In genomic region chr10:90947025-90947960, GRCh38 we compare ENCODE assay signal across 11 cellular contexts. TPM values are rescaled to one million over a fixed set of nuclear protein-coding genes. Genes with fewer than 3 reads are reported as not detected.
DNase-seq lines count a peak whose midpoint lies in the region; ATAC-seq lines count a peak whose summit lies in the region.
"Had no signal": no experiment of that assay in that cellular context is flagged by ENCODE, and none has a peak within 500 bp of the region (broad histone marks: within the 10 kb centered on the region; RNA-seq: fewer than 3 reads in every experiment).

No MANE protein-coding gene starts in this region.

- H3K9me3 Mint-ChIP-seq in stimulated activated naive CD8-positive, alpha-beta T cell treated with anti-CD3 and anti-CD28 coated beads, Interleukin-15, amount 100 ng/mL, for 72 hours = peaks cover 3 to 4% of the 10 kb centered on the region in 2 donors
- no peaks in the 10 kb centered on the region for H3K9me3 Mint-ChIP-seq in activated T-helper 17 cell treated with anti-CD3 and anti-CD28 coated beads, Interleukin-2, amount 50 U/mL, for 72 hours
- H3K9me3 Mint-ChIP-seq: effector memory CD8-positive, alpha-beta T cell had no signal

- intact Hi-C loops in Right ventricle myocardium superior (cut with DNase I) = no loop called here

- H3K27ac Mint-ChIP-seq in stimulated activated naive CD8-positive, alpha-beta T cell treated with anti-CD3 and anti-CD28 coated beads, Interleukin-15, amount 100 ng/mL, for 72 hours = peak overlapping the region in 1 of 2 donors; percentile 29
- peak overlapping the region; percentile 66 for H3K27ac Mint-ChIP-seq in activated T-helper 17 cell treated with anti-CD3 and anti-CD28 coated beads, Interleukin-2, amount 50 U/mL, for 72 hours
- H3K27ac Mint-ChIP-seq: effector memory CD8-positive, alpha-beta T cell had no signal

- H3K36me3 Mint-ChIP-seq in activated T-helper 17 cell treated with anti-CD3 and anti-CD28 coated beads, Interleukin-2, amount 50 U/mL, for 72 hours (ENCODE audit: low read depth) = no peaks in the 10 kb centered on the region
- H3K36me3 Mint-ChIP-seq: CD14-positive monocyte had no signal

- H3K4me1 Mint-ChIP-seq in stimulated activated naive CD8-positive, alpha-beta T cell treated with anti-CD3 and anti-CD28 coated beads, Interleukin-15, amount 100 ng/mL, for 72 hours = peaks cover 18% of the 10 kb centered on the region
- peaks cover 9% of the 10 kb centered on the region for H3K4me1 Mint-ChIP-seq in activated T-helper 17 cell treated with anti-CD3 and anti-CD28 coated beads, Interleukin-2, amount 50 U/mL, for 72 hours
- H3K4me1 Mint-ChIP-seq: CD14-positive monocyte had no signal

- peak; percentile 70 for ATAC-seq in stimulated activated naive CD8-positive, alpha-beta T cell treated with anti-CD3 and anti-CD28 coated beads, Interleukin-15, amount 100 ng/mL, for 72 hours
- no peak for ATAC-seq in stimulated activated naive CD8-positive, alpha-beta T cell treated with anti-CD3 and anti-CD28 coated beads, Interleukin-15, Interleukin-2, amounts not matched to agents 100 U/mL and 50 U/mL, for 24 hours
- peak; percentile 87 for ATAC-seq in HG03095 (IDR thresholded peaks at IDR 0.05; ENCODE audit: unreplicated experiment)
- peak; percentile 84 for ATAC-seq in activated T-helper 17 cell treated with anti-CD3 and anti-CD28 coated beads, Interleukin-2, amount 50 U/mL, for 72 hours (replicated peaks)
- ATAC-seq in Right ventricle myocardium superior (ENCODE audit: poor library complexity) = no peak
- ATAC-seq: effector memory CD8-positive, alpha-beta T cell had no signal

- H3K27me3 Mint-ChIP-seq in stimulated activated naive CD8-positive, alpha-beta T cell treated with anti-CD3 and anti-CD28 coated beads, Interleukin-15, amount 100 ng/mL, for 72 hours = no peaks in the 10 kb centered on the region
- H3K27me3 Mint-ChIP-seq in activated T-helper 17 cell treated with anti-CD3 and anti-CD28 coated beads, Interleukin-2, amount 50 U/mL, for 72 hours = no peaks in the 10 kb centered on the region

- DNase-seq in stimulated activated naive CD8-positive, alpha-beta T cell treated with anti-CD3 and anti-CD28 coated beads, Interleukin-15, amount 100 ng/mL, for 72 hours = peak in 1 of 2 donors; percentile 2
- no peak for DNase-seq in stimulated activated naive CD8-positive, alpha-beta T cell treated with anti-CD3 and anti-CD28 coated beads, Interleukin-15, Interleukin-2, amounts not matched to agents 100 U/mL and 50 U/mL, for 24 hours
- no peak for DNase-seq in Right ventricle myocardium superior
- DNase-seq in medulla oblongata (ENCODE audit: extremely low spot score) = no peak
- DNase-seq in OCI-M2 (lab: John Stamatoyannopoulos, UW; ENCODE audit: unreplicated experiment) = no peak
- DNase-seq in activated effector memory CD4-positive, alpha-beta T cell treated with Interleukin-2 at 50 U/mL for 16 hours = no peak
- DNase-seq: effector memory CD8-positive, alpha-beta T cell; testis had no signal

- no peak overlapping the region for H3K4me3 Mint-ChIP-seq in stimulated activated naive CD8-positive, alpha-beta T cell treated with anti-CD3 and anti-CD28 coated beads, Interleukin-15, amount 100 ng/mL, for 72 hours
- H3K4me3 Mint-ChIP-seq in activated T-helper 17 cell treated with anti-CD3 and anti-CD28 coated beads, Interleukin-2, amount 50 U/mL, for 72 hours = peak overlapping the region; percentile 36
- H3K4me3 Mint-ChIP-seq: CD14-positive monocyte; effector memory CD8-positive, alpha-beta T cell had no signal

RNA-seq across cellular contexts. Expression of gene ANKRD1, which starts 26.4 kb away (rescaled TPM):
- not detected for total RNA-seq in activated T-helper 17 cell treated with anti-CD3 and anti-CD28 coated beads, Interleukin-2, amount 50 U/mL, for 72 hours
- 1,733 TPM for total RNA-seq in Right ventricle myocardium superior

Comparison
In these comparisons a context has a peak if more than half of its experiments do, and no peak if none do; other contexts are left out.
1. ATAC-seq: peak in stimulated activated naive CD8-positive, alpha-beta T cell treated with anti-CD3 and anti-CD28 coated beads, Interleukin-15, amount 100 ng/mL, for 72 hours (single experiment), HG03095 (single experiment) and activated T-helper 17 cell treated with anti-CD3 and anti-CD28 coated beads, Interleukin-2, amount 50 U/mL, for 72 hours (single experiment); none in stimulated activated naive CD8-positive, alpha-beta T cell treated with anti-CD3 and anti-CD28 coated beads, Interleukin-15, Interleukin-2, amounts not matched to agents 100 U/mL and 50 U/mL, for 24 hours (single experiment) and Right ventricle myocardium superior (single experiment).
2. RNA of gene ANKRD1, which starts 26.4 kb away (total RNA-seq): 1,733 TPM in Right ventricle myocardium superior (single experiment); not detected in activated T-helper 17 cell treated with anti-CD3 and anti-CD28 coated beads, Interleukin-2, amount 50 U/mL, for 72 hours; every median in the first group is over 1,000 times any median in the second.